In the genomic region with DNA sequence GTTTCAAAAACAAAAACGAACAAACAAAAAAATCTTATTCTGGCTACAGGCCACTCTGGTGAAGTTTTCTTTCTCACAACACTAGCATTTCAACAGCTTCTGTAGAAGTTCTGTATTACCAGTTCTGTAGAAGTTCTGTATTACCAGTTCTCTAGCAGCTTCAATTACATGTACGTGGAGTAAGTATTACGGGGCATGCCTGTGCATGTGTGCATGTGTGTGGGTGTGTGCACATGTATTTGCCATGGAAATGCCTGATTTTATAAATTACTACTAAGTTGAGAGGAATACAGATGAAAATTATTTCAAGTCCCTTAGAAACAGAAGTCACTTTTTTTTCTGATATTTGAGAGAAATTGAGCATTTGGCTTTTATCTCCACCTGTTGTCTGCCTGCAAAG, we compare ENCODE assay signal across 17 cellular contexts.
"Had no signal": no experiment of that assay in that cellular context is flagged by ENCODE, and none has a peak within 500 bp of the region (broad histone marks: within the 10 kb centered on the region; RNA-seq: fewer than 3 reads in every experiment).

No MANE protein-coding gene starts in this region.

- H3K4me3 ChIP-seq: left lung, neural progenitor cell, right lobe of liver, SJSA1, smooth muscle cell, stomach, testis, upper lobe of left lung had no signal

- ATAC-seq: left lung, right lobe of liver had no signal

- H3K4me2 ChIP-seq: neural progenitor cell, smooth muscle cell had no signal

- H3K27me3 ChIP-seq: adrenal gland, left lung, neural progenitor cell, right lobe of liver, SJSA1, stomach, testis, upper lobe of left lung had no signal

- H3K9me3 ChIP-seq: adrenal gland, left lung, right lobe of liver, SJSA1, testis, upper lobe of left lung had no signal

- H3K9ac ChIP-seq: neural progenitor cell had no signal

- DNase-seq: activated effector memory CD4-positive, alpha-beta T cell treated with Interleukin-2 at 50 U/mL for 16 hours; activated naive CD4-positive, alpha-beta T cell treated with anti-CD3 and anti-CD28 coated beads, Interleukin-2, amount 50 U/mL, for 16 hours; activated T-cell treated with anti-CD3 and anti-CD28 coated beads, Interleukin-2, amount 50 U/mL, for 4 hours; adrenal gland; effector memory CD4-positive, alpha-beta T cell; foreskin melanocyte; kidney; left lung; right lobe of liver; stimulated activated CD4-positive, alpha-beta T cell treated with anti-CD3 and anti-CD28 coated beads, Interleukin-4, amount 100 ng/mL, for 1 hour; stomach; testis; upper lobe of left lung; WERI-Rb-1 had no signal

- H3K27ac ChIP-seq: left lung, neural progenitor cell, right lobe of liver, SJSA1, upper lobe of left lung, WERI-Rb-1 had no signal

- H3K36me3 ChIP-seq: adrenal gland, left lung, neural progenitor cell, right lobe of liver, SJSA1, stomach, upper lobe of left lung, WERI-Rb-1 had no signal

- H3K4me1 ChIP-seq: left lung, neural progenitor cell, right lobe of liver, SJSA1, stomach, testis, upper lobe of left lung had no signal

- H2AFZ ChIP-seq: neural progenitor cell had no signal
